26 cellular contexts compared by ENCODE assay signal in the genomic region with DNA sequence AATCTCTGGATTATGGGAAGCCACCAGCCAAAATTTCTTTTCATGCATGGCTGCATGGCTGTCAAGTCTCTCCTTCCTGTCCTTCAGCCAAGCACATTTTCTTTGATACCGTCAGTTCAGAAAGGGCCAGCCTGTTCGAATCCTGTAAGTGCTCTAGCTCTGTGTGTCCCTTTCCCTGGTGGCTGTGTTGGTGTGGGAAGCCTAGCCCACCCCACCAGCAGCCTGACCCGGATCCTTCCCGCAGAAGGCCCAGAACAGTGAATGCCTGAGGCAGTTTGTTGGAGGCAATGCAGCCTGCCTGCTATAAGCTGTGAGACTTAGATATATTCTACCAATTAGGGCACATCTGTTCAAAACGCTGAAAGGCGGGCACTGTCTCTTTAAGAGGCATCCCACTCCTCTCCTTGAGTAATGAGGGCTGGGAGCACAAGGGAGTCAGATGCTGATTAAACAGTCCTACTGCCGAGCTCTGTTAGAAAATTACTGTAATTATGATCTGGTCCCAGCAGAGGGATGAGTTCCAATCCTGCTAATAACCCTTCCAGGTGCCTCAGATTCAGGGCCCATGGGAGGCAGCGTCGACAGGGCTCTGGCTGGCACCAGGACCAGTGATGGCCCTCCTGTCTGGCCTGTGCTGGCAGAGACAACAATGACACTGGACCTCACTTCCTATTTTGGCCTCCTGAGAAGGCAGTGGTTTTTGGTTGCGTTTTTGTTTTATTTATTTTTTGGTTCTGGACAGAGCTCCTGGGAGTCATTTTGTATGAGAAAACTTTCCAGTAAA. TPM values are rescaled to one million over a fixed set of nuclear protein-coding genes. Genes with fewer than 3 reads are reported as not detected.
DNase-seq lines count a peak whose midpoint lies in the region; ATAC-seq and TF ChIP-seq lines count a peak whose summit lies in the region.
"Had no signal": no experiment of that assay in that cellular context is flagged by ENCODE, and none has a peak within 500 bp of the region (broad histone marks: within the 10 kb centered on the region; RNA-seq: fewer than 3 reads in every experiment).

No MANE protein-coding gene starts in this region.

- peaks cover 23% of the 10 kb centered on the region for H3K36me3 Mint-ChIP-seq in MCF 10A (ENCODE audit: insufficient read depth, unreplicated experiment)

- DNase-seq in MCF 10A (ENCODE audit: unreplicated experiment) (no peak), breast epithelium (ENCODE audit: low spot score in 2 of 2) (no peak), SK-N-DZ (ENCODE audit: low spot score) (peak; percentile 64), mesenteric fat pad (ENCODE audit: low spot score) (peak; percentile 22), thyroid gland (peak in 1 of 2 donors; percentile 26), NCI-H526 (lab: John Stamatoyannopoulos, UW) (no peak)
- DNase-seq: activated CD4-positive, alpha-beta memory T cell treated with anti-CD3 and anti-CD28 coated beads for 36 hours; activated naive CD4-positive, alpha-beta T cell treated with anti-CD3 and anti-CD28 coated beads for 36 hours; aorta; CD8-positive, alpha-beta memory T cell; DMS79 treated with DMSO at 0.1 percent for 48 hours; effector CD8-positive, alpha-beta T cell; SIG-M5; stimulated activated CD4-positive, alpha-beta T cell treated with anti-CD3 and anti-CD28 coated beads, Interleukin-4, amount 100 ng/mL, for 1 hour; stomach had no signal

- H3K27ac ChIP-seq in breast epithelium (peak overlapping the region in 1 of 2 donors; percentile 10), thyroid gland (peak overlapping the region; percentile 46 to 69 (median 51))
- H3K27ac ChIP-seq: esophagus muscularis mucosa, stomach, upper lobe of left lung, VCaP had no signal

- no peaks in the 10 kb centered on the region for H3K27me3 ChIP-seq in breast epithelium
- H3K27me3 ChIP-seq in thyroid gland: no peaks in the 10 kb centered on the region
- H3K27me3 ChIP-seq: esophagus muscularis mucosa, stomach, upper lobe of left lung had no signal

- TF ChIP-seq POLR2A in breast epithelium (IDR thresholded peaks at IDR 0.05): no peak
- TF ChIP-seq POLR2A in thyroid gland (IDR thresholded peaks at IDR 0.05): no peak

- 43 to 45% methylated on average over 6 to 10 of the region's 10 CpGs for WGBS in thyroid gland, 2 donors

- intact Hi-C loops in MCF 10A (cut with micrococcal nuclease) (no loop called here), breast epithelium (cut with DNase I; ENCODE audit: low total_unique reads) (no loop called here), thyroid gland (cut with DNase I) (no loop called here)

- no peaks in the 10 kb centered on the region for H3K9me3 Mint-ChIP-seq in MCF 10A (ENCODE audit: unreplicated experiment)
- H3K9me3 Mint-ChIP-seq: activated CD4-positive, alpha-beta memory T cell treated with anti-CD3 and anti-CD28 coated beads for 36 hours; activated naive CD4-positive, alpha-beta T cell treated with anti-CD3 and anti-CD28 coated beads for 36 hours; CD8-positive, alpha-beta memory T cell; central memory CD8-positive, alpha-beta T cell; natural killer cell treated with Interleukin-12 subunit alpha and Interleukin-12 subunit beta and Interleukin-15 and Interleukin-18, amount 100 ng/mL, for 72 hours; T-helper 1 cell treated with Interleukin-12 subunit alpha and Interleukin-12 subunit beta and Interleukin-4 antibody, amounts not matched to agents 30 μg/mL and 1 μg/mL, for 36 hours had no signal

- H3K4me1 ChIP-seq in breast epithelium: no peaks in the 10 kb centered on the region
- H3K4me1 ChIP-seq in thyroid gland: peaks cover 22 to 32% of the 10 kb centered on the region in 2 donors
- H3K4me1 ChIP-seq: HAP-1, prostate gland, stomach, upper lobe of left lung had no signal

- H3K27ac Mint-ChIP-seq in MCF 10A (ENCODE audit: low read depth, unreplicated experiment): peak overlapping the region; percentile 60
- H3K27ac Mint-ChIP-seq: activated CD4-positive, alpha-beta memory T cell treated with anti-CD3 and anti-CD28 coated beads for 36 hours; T-helper 1 cell treated with Interleukin-12 subunit alpha and Interleukin-12 subunit beta and Interleukin-4 antibody, amounts not matched to agents 30 μg/mL and 1 μg/mL, for 36 hours had no signal

- no peaks in the 10 kb centered on the region for H3K27me3 Mint-ChIP-seq in MCF 10A (ENCODE audit: insufficient read depth, unreplicated experiment)
- H3K27me3 Mint-ChIP-seq: activated CD4-positive, alpha-beta memory T cell treated with anti-CD3 and anti-CD28 coated beads for 36 hours; CD8-positive, alpha-beta memory T cell; central memory CD8-positive, alpha-beta T cell; natural killer cell treated with Interleukin-12 subunit alpha and Interleukin-12 subunit beta and Interleukin-15 and Interleukin-18, amount 100 ng/mL, for 72 hours had no signal

- no peak overlapping the region for H3K4me3 Mint-ChIP-seq in MCF 10A (ENCODE audit: unreplicated experiment)
- H3K4me3 Mint-ChIP-seq: activated CD4-positive, alpha-beta memory T cell treated with anti-CD3 and anti-CD28 coated beads for 36 hours; activated naive CD4-positive, alpha-beta T cell treated with anti-CD3 and anti-CD28 coated beads for 36 hours; CD8-positive, alpha-beta memory T cell; central memory CD8-positive, alpha-beta T cell; natural killer cell treated with Interleukin-12 subunit alpha and Interleukin-12 subunit beta and Interleukin-15 and Interleukin-18, amount 100 ng/mL, for 72 hours; T-helper 1 cell treated with Interleukin-12 subunit alpha and Interleukin-12 subunit beta and Interleukin-4 antibody, amounts not matched to agents 30 μg/mL and 1 μg/mL, for 36 hours had no signal

- no peak for ATAC-seq in GM18519 (IDR thresholded peaks at IDR 0.05; ENCODE audit: low FRiP score, unreplicated experiment)
- no peak for ATAC-seq in GM21576 (IDR thresholded peaks at IDR 0.05; ENCODE audit: unreplicated experiment)
- ATAC-seq: natural killer cell treated with Interleukin-12 subunit alpha and Interleukin-12 subunit beta and Interleukin-15 and Interleukin-18, amount 100 ng/mL, for 72 hours had no signal

- no peaks in the 10 kb centered on the region for H3K9me3 ChIP-seq in breast epithelium
- no peaks in the 10 kb centered on the region for H3K9me3 ChIP-seq in thyroid gland
- H3K9me3 ChIP-seq: esophagus muscularis mucosa, HAP-1, prostate gland, stomach, upper lobe of left lung had no signal

- no TSS peak for BruUV-seq in MCF 10A (replicated peaks; lab: Mats Ljungman, UMichigan)

- H3K4me3 ChIP-seq in breast epithelium (no peak overlapping the region), thyroid gland (replicated peaks in 1 of 3) (no peak overlapping the region)
- H3K4me3 ChIP-seq: esophagus muscularis mucosa, HAP-1, prostate gland, smooth muscle cell, stomach, upper lobe of left lung had no signal

- TF ChIP-seq CTCF in MCF 10A (IDR thresholded peaks at IDR 0.05; ENCODE audit: unreplicated experiment) (no peak), breast epithelium (IDR thresholded peaks at IDR 0.05) (no peak), thyroid gland (IDR thresholded peaks at IDR 0.05) (no peak)

- POLR2A ChIA-PET in MCF 10A (lab: Yijun Ruan, JAX): interaction anchor here (0.7 to 3.6 kb wide), 5 partner anchors 19 to 284 kb away, joined by 3 to 25 read pairs (median 5); partner anchors contain the start of gene SNX11

- H3K36me3 ChIP-seq in breast epithelium (no peaks in the 10 kb centered on the region), thyroid gland (peaks cover 15 to 18% of the 10 kb centered on the region in 2 donors)

- CTCF ChIA-PET in MCF 10A (lab: Yijun Ruan, JAX): interaction anchor here (0.6 to 1.4 kb wide), 7 partner anchors 8 to 158 kb away, joined by 3 to 8 read pairs (median 3); no protein-coding TSS in a partner anchor

- peaks cover 13% of the 10 kb centered on the region for H3K4me1 Mint-ChIP-seq in MCF 10A (ENCODE audit: insufficient read depth, unreplicated experiment)
- H3K4me1 Mint-ChIP-seq: CD8-positive, alpha-beta memory T cell; central memory CD8-positive, alpha-beta T cell had no signal

RNA-seq across cellular contexts. Expression of gene SNX11, which starts 18.5 kb away (rescaled TPM):
- total RNA-seq in MCF 10A (2022): 21.7 and 24.2 TPM in 2 replicates
- 10 to 100 TPM; 13.4 to 19.7 (median 14.2) TPM for total RNA-seq in breast epithelium
- 18.0 and 19.1 TPM in 2 replicates for polyA plus RNA-seq in SK-N-DZ (2014; cell fraction: cytosol; rRNA removed)
- 14.2 and 19.5 TPM in 2 replicates for polyA plus RNA-seq in SK-N-DZ (2014; cell fraction: nucleus; rRNA removed)
- 20.7 TPM for total RNA-seq in mesenteric fat pad
- 10 to 100 TPM; 20.3 to 23.4 (median 22.0) TPM for total RNA-seq in thyroid gland

RNA-seq across cellular contexts. Expression of gene CBX1, which starts 24.7 kb away (rescaled TPM):
- total RNA-seq in MCF 10A (2022) (77.3 and 81.2 TPM in 2 replicates), breast epithelium (10 to 100 TPM; 29.0 to 45.8 (median 45.2) TPM), mesenteric fat pad (34.0 TPM), thyroid gland (10 to 100 TPM; 33.0 to 49.1 (median 38.2) TPM)
- polyA plus RNA-seq in SK-N-DZ (2014; cell fraction: cytosol; rRNA removed): 298 and 375 TPM in 2 replicates
- polyA plus RNA-seq in SK-N-DZ (2014; cell fraction: nucleus; rRNA removed): 109 and 140 TPM in 2 replicates

Comparison
In these comparisons a context has a peak if more than half of its experiments do, and no peak if none do; other contexts are left out.
1. DNase-seq: peak in SK-N-DZ (single experiment) and mesenteric fat pad (single experiment); none in MCF 10A (single experiment), breast epithelium (0 of 2) and NCI-H526 (0 of 2).